In genomic region chr5:88188458-88189132, GRCh38 we compare ENCODE assay signal across 1 cellular context.
TF ChIP-seq lines count a peak whose summit lies in the region.

No MANE protein-coding gene starts in this region.

TF ChIP-seq in SK-N-SH, 30 proteins besides CTCF, POLR2A, EP300 and RAD21 (continued from another document):
- no peak for TF ChIP-seq ZBTB33 (IDR thresholded peaks at IDR 0.05; ENCODE audit: borderline replicate concordance, low read depth)
- TF ChIP-seq EZH2phosphoT487 (IDR thresholded peaks at IDR 0.05; ENCODE audit: borderline replicate concordance, low read depth) = no peak
- no peak for TF ChIP-seq FOXJ3 (CRISPR knock-in tag; IDR thresholded peaks at IDR 0.05)
